In the genomic region with DNA sequence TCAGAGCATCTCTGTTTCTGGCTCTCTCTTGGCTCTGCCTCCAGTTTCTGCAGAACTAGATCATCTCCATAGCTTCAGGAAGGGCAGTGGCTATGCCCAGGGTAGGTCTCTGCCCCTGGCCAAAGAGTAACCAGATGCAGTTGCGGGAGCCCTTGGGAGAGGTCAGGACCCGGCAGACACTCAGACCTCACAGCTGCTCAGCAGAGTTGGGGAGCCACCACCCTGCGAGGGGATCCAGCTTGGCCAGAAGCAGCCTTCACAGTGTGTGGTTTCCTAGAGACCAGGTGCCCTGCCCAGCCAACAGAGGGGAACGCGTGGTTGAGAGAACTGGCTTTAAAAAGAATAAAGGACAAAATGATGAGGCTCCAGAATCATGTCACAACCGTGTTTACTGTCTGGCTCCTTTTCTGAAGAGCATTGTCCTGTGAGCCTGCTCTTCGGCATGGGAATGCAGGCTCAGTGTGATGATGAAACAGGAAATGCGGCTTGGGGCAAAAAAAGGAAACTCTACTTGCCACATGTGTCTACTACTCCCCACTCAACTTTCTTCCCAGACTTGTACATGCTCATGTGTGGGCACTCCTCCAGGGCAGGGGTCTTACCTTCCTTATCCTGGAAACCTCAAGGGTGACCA, we compare ENCODE assay signal across 16 cellular contexts.
DNase-seq lines count a peak whose midpoint lies in the region; ATAC-seq lines count a peak whose summit lies in the region.
"Had no signal": no experiment of that assay in that cellular context is flagged by ENCODE, and none has a peak within 500 bp of the region (broad histone marks: within the 10 kb centered on the region; RNA-seq: fewer than 3 reads in every experiment).

No MANE protein-coding gene starts in this region.

- peaks cover 0 to 2% (median 0%) of the 10 kb centered on the region in 3 donors for H3K36me3 Mint-ChIP-seq in CD8-positive, alpha-beta memory T cell
- H3K36me3 Mint-ChIP-seq: activated naive CD4-positive, alpha-beta T cell treated with anti-CD3 and anti-CD28 coated beads, Interleukin-2, amount 10 ng/mL, durations not matched to agents 7 days and 5 days; brain had no signal

- no peaks in the 10 kb centered on the region for H3K9me3 ChIP-seq in HAP-1
- no peaks in the 10 kb centered on the region for H3K9me3 ChIP-seq in CD8-positive, alpha-beta memory T cell (ENCODE audit: low read length)
- H3K9me3 ChIP-seq: heart right ventricle, thyroid gland had no signal

- CTCF ChIA-PET in CD8-positive, alpha-beta memory T cell (lab: Charles Lee) = no interaction called here

- no peak overlapping the region for H3K4me3 Mint-ChIP-seq in CD8-positive, alpha-beta memory T cell
- H3K4me3 Mint-ChIP-seq: activated naive CD4-positive, alpha-beta T cell treated with anti-CD3 and anti-CD28 coated beads, Interleukin-2, amount 10 ng/mL, durations not matched to agents 7 days and 5 days; brain had no signal

- no peaks in the 10 kb centered on the region for H3K4me1 ChIP-seq in HAP-1
- no peaks in the 10 kb centered on the region for H3K4me1 ChIP-seq in CD8-positive, alpha-beta memory T cell (ENCODE audit: insufficient read depth, low read length)
- H3K4me1 ChIP-seq: thyroid gland had no signal

- ATAC-seq in sciatic nerve = peak; percentile 79

- POLR2A ChIA-PET in CD8-positive, alpha-beta memory T cell (lab: Charles Lee) = no interaction called here

- no peak overlapping the region for H3K27ac ChIP-seq in CD8-positive, alpha-beta memory T cell (ENCODE audit: low read depth, low read length)
- H3K27ac ChIP-seq: thyroid gland had no signal

- in situ Hi-C loops in HAP-1 (cut with MboI; ENCODE audit: low sequenced_read_pairs) = no loop called here

- H3K9me3 Mint-ChIP-seq in CD8-positive, alpha-beta memory T cell = peaks cover 0 to 24% (median 9%) of the 10 kb centered on the region in 5 donors
- H3K9me3 Mint-ChIP-seq: activated naive CD4-positive, alpha-beta T cell treated with anti-CD3 and anti-CD28 coated beads, Interleukin-2, amount 10 ng/mL, durations not matched to agents 7 days and 5 days; brain had no signal

- no peak overlapping the region for H3K4me3 ChIP-seq in HAP-1
- H3K4me3 ChIP-seq in CD8-positive, alpha-beta memory T cell (ENCODE audit: low read length) = no peak overlapping the region
- H3K4me3 ChIP-seq: skin epidermis, thyroid gland had no signal

- H3K27ac Mint-ChIP-seq in CD8-positive, alpha-beta memory T cell = no peak overlapping the region
- H3K27ac Mint-ChIP-seq: activated naive CD4-positive, alpha-beta T cell treated with anti-CD3 and anti-CD28 coated beads, Interleukin-2, amount 10 ng/mL, durations not matched to agents 7 days and 5 days; brain had no signal

- DNase-seq in HT1080 (ENCODE audit: low read depth) (peak; percentile 37), NOMO-1 treated with dmso at 0.1 percent for 144 hours (lab: John Stamatoyannopoulos, UW; ENCODE audit: unreplicated experiment) (peak; percentile 43), globus pallidus (ENCODE audit: low spot score) (peak; percentile 37), sciatic nerve (ENCODE audit: low spot score) (no peak), HAP-1 (ENCODE audit: low spot score in 2 of 2) (no peak), glomerular visceral epithelial cell (ENCODE audit: extremely low spot score) (no peak), HUDEP-2 (lab: John Stamatoyannopoulos, UW; ENCODE audit: unreplicated experiment in 76 of 76) (no peak)
- DNase-seq in CD8-positive, alpha-beta memory T cell = no peak
- DNase-seq: activated naive CD4-positive, alpha-beta T cell treated with anti-CD3 and anti-CD28 coated beads, Interleukin-2, amount 10 ng/mL, durations not matched to agents 7 days and 5 days; heart right ventricle; islet precursor cell; NCI-H1694; NCI-H446; thyroid gland had no signal

- no peaks in the 10 kb centered on the region for H3K27me3 ChIP-seq in HAP-1 (ENCODE audit: low read depth)
- H3K27me3 ChIP-seq in CD8-positive, alpha-beta memory T cell (ENCODE audit: insufficient read depth, low read length, poor library complexity, severe bottlenecking) = no peaks in the 10 kb centered on the region
- H3K27me3 ChIP-seq: heart right ventricle, thyroid gland had no signal

- H3K4me1 Mint-ChIP-seq in CD8-positive, alpha-beta memory T cell = no peaks in the 10 kb centered on the region
- H3K4me1 Mint-ChIP-seq: activated naive CD4-positive, alpha-beta T cell treated with anti-CD3 and anti-CD28 coated beads, Interleukin-2, amount 10 ng/mL, durations not matched to agents 7 days and 5 days; brain had no signal

- H3K27me3 Mint-ChIP-seq in CD8-positive, alpha-beta memory T cell = no peaks in the 10 kb centered on the region
- H3K27me3 Mint-ChIP-seq: activated naive CD4-positive, alpha-beta T cell treated with anti-CD3 and anti-CD28 coated beads, Interleukin-2, amount 10 ng/mL, durations not matched to agents 7 days and 5 days; brain had no signal

- H3K36me3 ChIP-seq in HAP-1 (replicated peaks) = no peaks in the 10 kb centered on the region
- no peaks in the 10 kb centered on the region for H3K36me3 ChIP-seq in CD8-positive, alpha-beta memory T cell (ENCODE audit: insufficient read depth, low read length)
- H3K36me3 ChIP-seq: heart right ventricle, thyroid gland had no signal

- intact Hi-C loops in sciatic nerve (cut with DNase I) = no loop called here

Comparison
In these comparisons a context has a peak if more than half of its experiments do, and no peak if none do; other contexts are left out.
1. DNase-seq: peak in HT1080 (single experiment), NOMO-1 treated with dmso at 0.1 percent for 144 hours (single experiment) and globus pallidus (single experiment); none in sciatic nerve (single experiment), HAP-1 (0 of 2), glomerular visceral epithelial cell (single experiment), HUDEP-2 (0 of 76) and CD8-positive, alpha-beta memory T cell (0 of 5).